10 cellular contexts compared by ENCODE assay signal in genomic region chr12:31599053-31599452, GRCh38. TPM values are rescaled to one million over a fixed set of nuclear protein-coding genes. Genes with fewer than 3 reads are reported as not detected.
DNase-seq lines count a peak whose midpoint lies in the region; ATAC-seq and TF ChIP-seq lines count a peak whose summit lies in the region.
"Had no signal": no experiment of that assay in that cellular context is flagged by ENCODE, and none has a peak within 500 bp of the region (broad histone marks: within the 10 kb centered on the region; RNA-seq: fewer than 3 reads in every experiment).

No MANE protein-coding gene starts in this region.

- CTCF ChIA-PET in mammary epithelial cell (lab: Charles Lee; ENCODE audit: low non-redundant PET), result no interaction called here

- H3K4me2 ChIP-seq in OCI-LY3 (ENCODE audit: low read length), result peak overlapping the region; percentile 75
- H3K4me2 ChIP-seq in mammary epithelial cell (ENCODE audit: insufficient read depth, low read depth, low read length), result no peak overlapping the region

- ATAC-seq in GM18499 (IDR thresholded peaks at IDR 0.05; ENCODE audit: insufficient read depth, unreplicated experiment), result peak; percentile 41
- peak; percentile 53 for ATAC-seq in GM21381 (IDR thresholded peaks at IDR 0.05; ENCODE audit: unreplicated experiment)
- ATAC-seq in HG03025 (IDR thresholded peaks at IDR 0.05; ENCODE audit: low FRiP score, unreplicated experiment), result peak; percentile 52

- WGBS in mammary epithelial cell (ENCODE audit: low coverage, missing lambda C conversion rate), result 89% methylated on average over 4 of the region's 4 CpGs
- 87 to 97% (median 90%) methylated on average over 4 of the region's 4 CpGs for WGBS in stomach, 5 donors

- DNase-seq in mammary epithelial cell (no peak), stomach (no peak), NCI-H2029 treated with DMSO at 0.1 percent for 48 hours (lab: John Stamatoyannopoulos, UW) (no peak)
- DNase-seq in stimulated activated CD4-positive, alpha-beta T cell treated with anti-CD3 and anti-CD28 coated beads, Interleukin-4, amount 100 ng/mL, for 4 hours, result no peak
- DNase-seq: activated gamma-delta T cell treated with Interleukin-2 at 50 U/mL for 16 hours, NCI-H446 had no signal

- H4K20me1 ChIP-seq in OCI-LY3 (ENCODE audit: insufficient read depth, low read length) (no peaks in the 10 kb centered on the region), mammary epithelial cell (ENCODE audit: insufficient read depth, low read length) (no peaks in the 10 kb centered on the region)

- H3K4me1 ChIP-seq in OCI-LY3 (ENCODE audit: low read length), result peaks cover 49% of the 10 kb centered on the region
- H3K4me1 ChIP-seq in mammary epithelial cell (ENCODE audit: insufficient read depth, low read length), result no peaks in the 10 kb centered on the region
- no peaks in the 10 kb centered on the region for H3K4me1 ChIP-seq in stomach

- in situ Hi-C loops in mammary epithelial cell (cut with MboI; ENCODE audit: low sequenced_read_pairs in 2 of 2), result no loop called here

- no peaks in the 10 kb centered on the region for H3K36me3 ChIP-seq in OCI-LY3 (replicated peaks; ENCODE audit: low read depth, low read length)
- no peaks in the 10 kb centered on the region for H3K36me3 ChIP-seq in mammary epithelial cell (ENCODE audit: insufficient read depth, low read length)
- no peaks in the 10 kb centered on the region for H3K36me3 ChIP-seq in stomach

- no TSS peak for BruUV-seq in mammary epithelial cell (replicated peaks; lab: Mats Ljungman, UMichigan)

- H3K9ac ChIP-seq in OCI-LY3 (ENCODE audit: low read length), result no peak overlapping the region; the same call in 1 of the 2 replicates
- H3K9ac ChIP-seq in mammary epithelial cell (ENCODE audit: insufficient read depth, low read length), result no peak overlapping the region

- H2AFZ ChIP-seq in OCI-LY3 (ENCODE audit: low read depth, low read length) (no peak overlapping the region), mammary epithelial cell (ENCODE audit: low read depth, low read length) (no peak overlapping the region)

- H3K9me3 ChIP-seq in OCI-LY3 (ENCODE audit: insufficient read depth, low read length), result no peaks in the 10 kb centered on the region
- no peaks in the 10 kb centered on the region for H3K9me3 ChIP-seq in mammary epithelial cell (replicated peaks; ENCODE audit: insufficient read depth, low read length)
- no peaks in the 10 kb centered on the region for H3K9me3 ChIP-seq in stomach

- dilution Hi-C loops in mammary epithelial cell (cut with HindIII; ENCODE audit: low sequenced_read_pairs), result no loop called here

- intact Hi-C loops in mammary epithelial cell (cut with micrococcal nuclease) (no loop called here), stomach (cut with DNase I; ENCODE audit: low total_unique reads) (no loop called here)

- peaks cover 5% of the 10 kb centered on the region; the same call in 1 of the 2 replicates for H3K27me3 ChIP-seq in OCI-LY3 (ENCODE audit: low read depth, low read length)
- H3K27me3 ChIP-seq in mammary epithelial cell (ENCODE audit: insufficient read depth, low read length), result no peaks in the 10 kb centered on the region
- no peaks in the 10 kb centered on the region for H3K27me3 ChIP-seq in stomach

- TF ChIP-seq EP300 in stomach (IDR thresholded peaks at IDR 0.05), result no peak

- TF ChIP-seq CTCF in OCI-LY3 (IDR thresholded peaks at IDR 0.05; ENCODE audit: low read depth, low read length) (no peak), mammary epithelial cell (conservative IDR thresholded peaks at IDR 0.05 in 1 of 2, IDR thresholded peaks at IDR 0.05 in 1 of 2; ENCODE audit: extremely low read depth in 1 of 2, insufficient read depth in 1 of 2, low read depth in 1 of 2, low read length in 2 of 2) (no peak), stomach (IDR thresholded peaks at IDR 0.05) (no peak)

- H3K79me2 ChIP-seq in OCI-LY3 (ENCODE audit: low read length) (no peaks in the 10 kb centered on the region), mammary epithelial cell (ENCODE audit: insufficient read depth, low read length) (no peaks in the 10 kb centered on the region)

- TF ChIP-seq POLR2A in stomach (IDR thresholded peaks at IDR 0.05), result no peak

- H3K4me3 ChIP-seq in OCI-LY3 (ENCODE audit: low read length) (peak overlapping the region; percentile 47), mammary epithelial cell (replicated peaks in 1 of 3; ENCODE audit: insufficient read depth in 1 of 3, low read depth in 2 of 3, low read length in 3 of 3) (no peak overlapping the region), stomach (no peak overlapping the region)

- H3K27ac ChIP-seq in OCI-LY3 (ENCODE audit: low read length) (peak overlapping the region; percentile 50), mammary epithelial cell (ENCODE audit: insufficient read depth, low read depth, low read length) (no peak overlapping the region), stomach (no peak overlapping the region)

RNA-seq across cellular contexts. Expression of gene DENND5B, which starts 8.1 kb away (rescaled TPM):
- total RNA-seq in mammary epithelial cell (1 to 10 TPM; 2.6 to 7.5 TPM), stomach (10 to 100 TPM in 3 of 5 donors, 1 to 10 TPM in 2; 5.8 to 25.2 (median 13.2) TPM)
- polyA plus RNA-seq in mammary epithelial cell (2.3 TPM), stomach (1 to 10 TPM; 1.1 to 2.0 (median 1.2) TPM)
- polyA minus RNA-seq in mammary epithelial cell, result 2.2 TPM
